17 cellular contexts compared by ENCODE assay signal in genomic region chr22:25160120-25160996, GRCh38. TPM values are rescaled to one million over a fixed set of nuclear protein-coding genes. Genes with fewer than 3 reads are reported as not detected.
DNase-seq lines count a peak whose midpoint lies in the region; ATAC-seq and TF ChIP-seq lines count a peak whose summit lies in the region.
"Had no signal": no experiment of that assay in that cellular context is flagged by ENCODE, and none has a peak within 500 bp of the region (broad histone marks: within the 10 kb centered on the region; RNA-seq: fewer than 3 reads in every experiment).

No MANE protein-coding gene starts in this region.

- no peak overlapping the region for H2AFZ ChIP-seq in neuronal stem cell (ENCODE audit: low read length)

- WGBS in neuronal stem cell (ENCODE audit: extremely low coverage in 2 of 2, insufficient read length in 2 of 2, insufficient replicate concordance in 1 of 2), 2 donors, result no CpG with 5 or more reads among the region's 11 CpGs

- no peak for ATAC-seq in natural killer cell treated with Interleukin-12 subunit alpha and Interleukin-12 subunit beta and Interleukin-15 and Interleukin-18, amount 100 ng/mL, for 72 hours
- ATAC-seq in natural killer cell, result no peak
- ATAC-seq: PC-3 had no signal

- H3K4me3 Mint-ChIP-seq in natural killer cell treated with Interleukin-12 subunit alpha and Interleukin-12 subunit beta and Interleukin-15 and Interleukin-18, amount 100 ng/mL, for 72 hours, result no peak overlapping the region
- H3K4me3 Mint-ChIP-seq in natural killer cell, result no peak overlapping the region

- H3K27ac ChIP-seq in breast epithelium (peak overlapping the region; percentile 49 to 65), neuronal stem cell (replicated peaks; ENCODE audit: low read length) (no peak overlapping the region)
- H3K27ac ChIP-seq: C4-2B had no signal

- H3K4me1 ChIP-seq in breast epithelium (peaks cover 0 to 4% of the 10 kb centered on the region in 2 donors), neuronal stem cell (ENCODE audit: control insufficient read depth in 2 of 2, insufficient read depth in 1 of 2, low read depth in 1 of 2, low read length in 2 of 2) (no peaks in the 10 kb centered on the region)

- H3K9me3 ChIP-seq in breast epithelium (no peaks in the 10 kb centered on the region), neuronal stem cell (replicated peaks in 1 of 2; ENCODE audit: control insufficient read depth in 2 of 2, insufficient read depth in 1 of 2, low read depth in 1 of 2, low read length in 2 of 2) (no peaks in the 10 kb centered on the region)

- H3K23ac ChIP-seq in neuronal stem cell (ENCODE audit: low read depth, low read length, poor library complexity), result peak overlapping the region; percentile 22

- H3K9ac ChIP-seq in neuronal stem cell (ENCODE audit: low read depth, low read length, poor library complexity), result peak overlapping the region; percentile 8

- no peaks in the 10 kb centered on the region for H3K36me3 Mint-ChIP-seq in natural killer cell treated with Interleukin-12 subunit alpha and Interleukin-12 subunit beta and Interleukin-15 and Interleukin-18, amount 100 ng/mL, for 72 hours
- no peaks in the 10 kb centered on the region for H3K36me3 Mint-ChIP-seq in natural killer cell

- no peak overlapping the region for H4K91ac ChIP-seq in neuronal stem cell (ENCODE audit: low read depth, low read length, poor library complexity)

- H2BK12ac ChIP-seq in neuronal stem cell (ENCODE audit: low read length), result no peak overlapping the region

- H3K18ac ChIP-seq in neuronal stem cell (ENCODE audit: low read length), result no peak overlapping the region

- H3K9me3 Mint-ChIP-seq in natural killer cell treated with Interleukin-12 subunit alpha and Interleukin-12 subunit beta and Interleukin-15 and Interleukin-18, amount 100 ng/mL, for 72 hours, result no peaks in the 10 kb centered on the region
- H3K9me3 Mint-ChIP-seq in natural killer cell, result no peaks in the 10 kb centered on the region

- H2BK15ac ChIP-seq in neuronal stem cell (ENCODE audit: low read length), result no peak overlapping the region

- H3K4ac ChIP-seq in neuronal stem cell (ENCODE audit: low read length), result no peak overlapping the region

- H3K4me3 ChIP-seq in breast epithelium (no peak overlapping the region), neuronal stem cell (ENCODE audit: low read length in 2 of 2) (peak overlapping the region in 1 of 2 donors; percentile 13)

- intact Hi-C loops in natural killer cell (cut with micrococcal nuclease) (no loop called here), breast epithelium (cut with DNase I; ENCODE audit: low total_unique reads) (loop anchor here (10.0 kb wide), 1 partner anchor 46 kb away; no protein-coding TSS in a partner anchor)

- H3K27ac Mint-ChIP-seq in natural killer cell treated with Interleukin-12 subunit alpha and Interleukin-12 subunit beta and Interleukin-15 and Interleukin-18, amount 100 ng/mL, for 72 hours, result no peak overlapping the region
- no peak overlapping the region for H3K27ac Mint-ChIP-seq in natural killer cell

- TF ChIP-seq POLR2A in breast epithelium (IDR thresholded peaks at IDR 0.05), result no peak

- DNase-seq in natural killer cell treated with Interleukin-12 subunit alpha and Interleukin-12 subunit beta and Interleukin-15 and Interleukin-18, amount 100 ng/mL, for 72 hours (ENCODE audit: low spot score), result peak; percentile 32
- DNase-seq in natural killer cell (no peak), breast epithelium (ENCODE audit: low spot score in 2 of 2) (no peak), neuronal stem cell (ENCODE audit: low spot score) (no peak), NCI-H446 (lab: John Stamatoyannopoulos, UW) (no peak)
- DNase-seq in effector CD8-positive, alpha-beta T cell (lab: John Stamatoyannopoulos, UW), result no peak
- no peak for DNase-seq in stimulated activated CD4-positive, alpha-beta T cell treated with anti-CD3 and anti-CD28 coated beads, Interleukin-2, amount 100 ng/mL, for 24 hours
- DNase-seq: COR-L47, DMS153, KG1, NCI-H146, NCI-H2081, NCI-H510A treated with DMSO at 0.1 percent for 48 hours, NCI-H82, PC-3 had no signal

- H3K36me3 ChIP-seq in breast epithelium (no peaks in the 10 kb centered on the region), neuronal stem cell (replicated peaks in 1 of 2; ENCODE audit: control insufficient read depth in 2 of 2, insufficient read depth in 2 of 2, low read length in 2 of 2) (no peaks in the 10 kb centered on the region)

- no peaks in the 10 kb centered on the region for H3K27me3 Mint-ChIP-seq in natural killer cell treated with Interleukin-12 subunit alpha and Interleukin-12 subunit beta and Interleukin-15 and Interleukin-18, amount 100 ng/mL, for 72 hours
- no peaks in the 10 kb centered on the region for H3K27me3 Mint-ChIP-seq in natural killer cell (ENCODE audit: low read depth in 2 of 2)

- peaks cover 5 to 31% of the 10 kb centered on the region in 2 donors for H3K4me1 Mint-ChIP-seq in natural killer cell treated with Interleukin-12 subunit alpha and Interleukin-12 subunit beta and Interleukin-15 and Interleukin-18, amount 100 ng/mL, for 72 hours (ENCODE audit: low read depth in 2 of 2)
- peaks cover 0 to 6% of the 10 kb centered on the region in 2 donors for H3K4me1 Mint-ChIP-seq in natural killer cell

- no peak overlapping the region for H4K8ac ChIP-seq in neuronal stem cell (ENCODE audit: low read depth, low read length)

- no peaks in the 10 kb centered on the region for H3K79me1 ChIP-seq in neuronal stem cell (ENCODE audit: low read depth, low read length)

- H2AK5ac ChIP-seq in neuronal stem cell (ENCODE audit: low read depth, low read length), result no peak overlapping the region

- no peak overlapping the region for H2BK120ac ChIP-seq in neuronal stem cell (ENCODE audit: low read depth, low read length)

- H3K4me2 ChIP-seq in neuronal stem cell (ENCODE audit: insufficient read depth, low read length, poor library complexity, severe bottlenecking), result no peak overlapping the region

- H3K27me3 ChIP-seq in breast epithelium, result no peaks in the 10 kb centered on the region
- no peaks in the 10 kb centered on the region for H3K27me3 ChIP-seq in neuronal stem cell (ENCODE audit: control insufficient read depth in 3 of 3, insufficient read depth in 3 of 3, low read depth in 1 of 3, low read length in 3 of 3)

- no peak overlapping the region for H3K14ac ChIP-seq in neuronal stem cell (ENCODE audit: low read length)

- no peak overlapping the region for H2BK5ac ChIP-seq in neuronal stem cell (ENCODE audit: low read length)

- TF ChIP-seq CTCF in natural killer cell (IDR thresholded peaks at IDR 0.05) (no peak), breast epithelium (IDR thresholded peaks at IDR 0.05) (no peak)

RNA-seq across cellular contexts. Expression of gene CRYBB3, which starts 39.3 kb away (rescaled TPM):
- under 1 TPM in 1 of 2 donors, not detected in 1; 0.78 TPM for total RNA-seq in natural killer cell treated with Interleukin-12 subunit alpha and Interleukin-12 subunit beta and Interleukin-15 and Interleukin-18, amount 100 ng/mL, for 72 hours
- total RNA-seq in natural killer cell, result under 1 TPM in 1 of 3 donors, not detected in 2; 0.68 TPM
- under 1 TPM in 1 of 3 donors, not detected in 2; 0.66 TPM for total RNA-seq in breast epithelium
- polyA plus RNA-seq in neuronal stem cell (2013, experiment 1 of 2), result 0.04 TPM
- not detected for polyA plus RNA-seq in neuronal stem cell (2013, experiment 2 of 2)
- total RNA-seq: H4 had no signal

RNA-seq across cellular contexts. Expression of gene CRYBB2, which starts 59.1 kb away (rescaled TPM):
- not detected for total RNA-seq in natural killer cell treated with Interleukin-12 subunit alpha and Interleukin-12 subunit beta and Interleukin-15 and Interleukin-18, amount 100 ng/mL, for 72 hours
- total RNA-seq in natural killer cell, result not detected
- under 1 TPM in 1 of 3 donors, not detected in 2; 0.66 TPM for total RNA-seq in breast epithelium
- 0.22 TPM for polyA plus RNA-seq in neuronal stem cell (2013, experiment 1 of 2)
- polyA plus RNA-seq in neuronal stem cell (2013, experiment 2 of 2), result 0.28 TPM
- total RNA-seq: PC-3 had no signal
